8 cellular contexts compared by ENCODE assay signal in the genomic region with DNA sequence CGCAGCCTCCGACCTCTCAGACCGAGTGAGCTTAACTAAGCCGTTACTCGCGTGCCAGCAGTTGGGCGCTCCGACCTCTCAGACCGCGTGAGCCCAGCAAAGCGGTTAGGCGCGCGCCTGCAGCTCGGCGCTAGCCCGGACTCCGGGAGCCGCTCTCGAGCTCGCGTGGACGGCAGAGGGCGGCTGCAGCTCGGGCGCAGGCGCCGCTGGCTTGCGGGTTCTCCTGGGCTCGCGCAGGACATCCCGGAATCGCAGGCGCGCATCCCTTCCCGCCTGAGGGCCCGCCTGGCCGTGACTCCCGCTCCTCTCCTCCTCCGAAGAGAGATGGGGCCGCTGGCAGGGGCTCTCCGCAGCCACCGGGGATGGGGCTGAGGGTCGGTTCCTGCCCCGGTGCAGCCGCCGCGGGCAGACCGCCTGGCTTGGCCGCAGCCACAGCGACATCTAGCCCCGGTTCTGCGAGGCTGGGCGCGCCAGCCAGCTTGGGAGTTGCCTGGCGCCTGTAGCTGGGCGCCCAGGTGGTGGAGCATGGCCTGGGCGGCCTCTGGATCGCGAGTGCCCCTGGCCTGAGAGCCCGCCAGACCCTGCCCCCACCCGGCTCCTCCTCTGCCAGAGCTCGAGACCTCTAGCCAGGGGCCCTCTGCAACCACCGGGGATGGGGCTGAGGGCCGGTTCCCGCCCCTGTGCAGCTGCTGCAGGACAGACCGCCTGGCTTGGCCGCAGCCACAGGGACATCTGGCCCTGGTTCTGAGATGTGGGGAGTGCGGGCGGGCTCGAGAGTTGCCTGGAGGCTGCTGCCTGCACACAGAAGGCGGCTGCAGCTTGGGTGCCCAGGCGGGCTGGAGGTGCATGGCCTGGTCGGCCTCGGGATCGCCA.
DNase-seq lines count a peak whose midpoint lies in the region; ATAC-seq, FAIRE-seq and TF ChIP-seq lines count a peak whose summit lies in the region.
"Not testable (repeated sequence)": the region's sequence is repeated elsewhere in the genome, so short reads cannot be mapped to it uniquely, and the experiment has no call there.

No MANE protein-coding gene starts in this region.

- not testable (repeated sequence) for H3K4me1 Mint-ChIP-seq in activated CD4-positive, alpha-beta T cell treated with anti-CD3 and anti-CD28 coated beads, Interleukin-2, amount 10 ng/mL, durations not matched to agents 7 days and 5 days

- H3K4me2 ChIP-seq in GM12878 (ENCODE audit: control insufficient read depth, insufficient read depth): peak overlapping the region; percentile 25; the same call in 1 of the 2 replicates

- not testable (repeated sequence) for BruUV-seq in GM12878 (replicated peaks; lab: Mats Ljungman, UMichigan)

- TF ChIP-seq POLR2A in GM12878 (IDR thresholded peaks at IDR 0.05; ENCODE audit: low read depth, low read length): not testable (repeated sequence)

- H3K79me2 ChIP-seq in ACC112 (ENCODE audit: control insufficient read depth, insufficient read depth, low read length, unreplicated experiment); GM12878 (ENCODE audit: control insufficient read depth, insufficient read depth, low read length): not testable (repeated sequence)

- RAD21 ChIA-PET in GM12878 (lab: Charles Lee; ENCODE audit: unreplicated experiment): not testable (repeated sequence)

- not testable (repeated sequence) for TF ChIP-seq CTCF in HFF-Myc (IDR thresholded peaks at IDR 0.05; ENCODE audit: low read depth, low read length, missing control alignments); GM12878 (IDR thresholded peaks at IDR 0.05 in 2 of 3, conservative IDR thresholded peaks at IDR 0.05 in 1 of 3; ENCODE audit: control insufficient read depth in 2 of 3, extremely low read depth in 1 of 3, insufficient read depth in 1 of 3, low read depth in 3 of 3, low read length in 3 of 3)

- not testable (repeated sequence) for TF ChIP-seq RAD21 in GM12878 (IDR thresholded peaks at IDR 0.05; ENCODE audit: insufficient read depth, low read depth, low read length)

- H3K27me3 Mint-ChIP-seq in activated CD4-positive, alpha-beta T cell treated with anti-CD3 and anti-CD28 coated beads, Interleukin-2, amount 10 ng/mL, durations not matched to agents 7 days and 5 days: peaks cover 64% of the 10 kb centered on the region

- peak overlapping the region; percentile 38 for H3K4me3 ChIP-seq in ACC112 (ENCODE audit: low read depth, low read length)
- peak overlapping the region; percentile 13 for H3K4me3 ChIP-seq in HFF-Myc (replicated peaks; ENCODE audit: low read depth, low read length)
- not testable (repeated sequence) for H3K4me3 ChIP-seq in GM12878
- peak overlapping the region; percentile 6 for H3K4me3 ChIP-seq in mononuclear cell (ENCODE audit: low read length)

- H3K4me3 Mint-ChIP-seq in activated CD4-positive, alpha-beta T cell treated with anti-CD3 and anti-CD28 coated beads, Interleukin-2, amount 10 ng/mL, durations not matched to agents 7 days and 5 days: peak overlapping the region; percentile 61

- SMC1A ChIA-PET in GM12878 (lab: Charles Lee; ENCODE audit: uncharacterized antibody, unreplicated experiment): not testable (repeated sequence)

- CTCF ChIA-PET in activated CD4-positive, alpha-beta T cell treated with anti-CD3 and anti-CD28 coated beads, Interleukin-2, amount 10 ng/mL, durations not matched to agents 7 days and 5 days (lab: Charles Lee): interaction anchor here (0.6 to 1.6 kb wide), 2 partner anchors 16 to 430 kb away, joined by 3 to 9 read pairs; no protein-coding TSS in a partner anchor
- CTCF ChIA-PET in GM12878 (lab: Yijun Ruan, JAX): not testable (repeated sequence)

- POLR2A ChIA-PET in activated CD4-positive, alpha-beta T cell treated with anti-CD3 and anti-CD28 coated beads, Interleukin-2, amount 10 ng/mL, durations not matched to agents 7 days and 5 days (lab: Charles Lee); GM12878 (lab: Charles Lee): not testable (repeated sequence)

- intact Hi-C loops in GM12878 (cut with micrococcal nuclease; ENCODE audit: unreplicated experiment): not testable (repeated sequence)

- H3K27ac ChIP-seq in ACC112 (ENCODE audit: low read depth, low read length); GM12878 (ENCODE audit: control insufficient read depth, insufficient read depth): not testable (repeated sequence)

- not testable (repeated sequence) for TF ChIP-seq EP300 in GM12878 (IDR thresholded peaks at IDR 0.05; ENCODE audit: borderline replicate concordance in 1 of 2, control insufficient read depth in 1 of 2, low read depth in 2 of 2, low read length in 2 of 2)

- in situ Hi-C loops in GM12878 (cut with MboI): not testable (repeated sequence)

- H3K27me3 ChIP-seq in ACC112 (ENCODE audit: insufficient read depth, low read length): peaks cover 40% of the 10 kb centered on the region
- not testable (repeated sequence) for H3K27me3 ChIP-seq in GM12878 (replicated peaks in 1 of 2; ENCODE audit: control insufficient read depth in 2 of 2, insufficient read depth in 2 of 2, low read length in 1 of 2)
- H3K27me3 ChIP-seq in mononuclear cell (ENCODE audit: insufficient read depth, low read length): peaks cover 44% of the 10 kb centered on the region

- H3K4me1 ChIP-seq in ACC112 (ENCODE audit: control insufficient read depth, insufficient read depth, low read length, unreplicated experiment); GM12878 (ENCODE audit: control insufficient read depth, insufficient read depth, low read length): not testable (repeated sequence)
- H3K4me1 ChIP-seq in mononuclear cell (ENCODE audit: insufficient read depth, low read length): peaks cover 10% of the 10 kb centered on the region

- not testable (repeated sequence) for H3K36me3 Mint-ChIP-seq in activated CD4-positive, alpha-beta T cell treated with anti-CD3 and anti-CD28 coated beads, Interleukin-2, amount 10 ng/mL, durations not matched to agents 7 days and 5 days (ENCODE audit: low read depth)

- H3K9me3 ChIP-seq in GM12878 (replicated peaks; ENCODE audit: control insufficient read depth, insufficient read depth, low read length); mononuclear cell (ENCODE audit: low read depth, low read length): not testable (repeated sequence)

- not testable (repeated sequence) for H4K20me1 ChIP-seq in GM12878 (ENCODE audit: control insufficient read depth, insufficient read depth)

- H3K9ac ChIP-seq in GM12878 (ENCODE audit: control insufficient read depth, insufficient read depth, low read length): not testable (repeated sequence)

- H2AFZ ChIP-seq in ACC112 (ENCODE audit: low read length, unreplicated experiment); GM12878 (ENCODE audit: control insufficient read depth, low read depth, low read length): not testable (repeated sequence)

- FAIRE-seq in GM12878 (lab: Jason Lieb, UNC): not testable (repeated sequence)

- not testable (repeated sequence) for H3K9me3 Mint-ChIP-seq in activated CD4-positive, alpha-beta T cell treated with anti-CD3 and anti-CD28 coated beads, Interleukin-2, amount 10 ng/mL, durations not matched to agents 7 days and 5 days

- ATAC-seq in GM12878: peak; percentile 37

- DNase-seq in HFF-Myc (ENCODE audit: extremely low read depth, low read depth); GM12878 (ENCODE audit: low read depth, low spot score): not testable (repeated sequence)
- DNase-seq in NCI-H748 (lab: John Stamatoyannopoulos, UW; ENCODE audit: unreplicated experiment): peak; percentile 87
- DNase-seq in activated CD4-positive, alpha-beta T cell treated with anti-CD3 and anti-CD28 coated beads, Interleukin-2, amount 10 ng/mL, durations not matched to agents 7 days and 5 days: peak; percentile 65
- peak; percentile 29 for DNase-seq in germinal center (ENCODE audit: low spot score)
- peak; percentile 44 for DNase-seq in stimulated activated CD4-positive, alpha-beta T cell treated with anti-CD3 and anti-CD28 coated beads, Interleukin-1b, Interleukin-23, amount 100 ng/mL, for 48 hours

- 8% methylated on average over 73 of the region's 76 CpGs for WGBS in GM12878 (ENCODE audit: insufficient coverage, insufficient replicate concordance, low lambda C conversion rate, missing lambda C conversion rate)

- H3K27ac Mint-ChIP-seq in activated CD4-positive, alpha-beta T cell treated with anti-CD3 and anti-CD28 coated beads, Interleukin-2, amount 10 ng/mL, durations not matched to agents 7 days and 5 days: not testable (repeated sequence)

- H3K36me3 ChIP-seq in ACC112 (ENCODE audit: insufficient read depth, low read length); GM12878 (ENCODE audit: control insufficient read depth in 2 of 2, insufficient read depth in 2 of 2, low read length in 1 of 2): not testable (repeated sequence)
